Comparison of ENCODE assay signal across 8 cellular contexts in the genomic region with DNA sequence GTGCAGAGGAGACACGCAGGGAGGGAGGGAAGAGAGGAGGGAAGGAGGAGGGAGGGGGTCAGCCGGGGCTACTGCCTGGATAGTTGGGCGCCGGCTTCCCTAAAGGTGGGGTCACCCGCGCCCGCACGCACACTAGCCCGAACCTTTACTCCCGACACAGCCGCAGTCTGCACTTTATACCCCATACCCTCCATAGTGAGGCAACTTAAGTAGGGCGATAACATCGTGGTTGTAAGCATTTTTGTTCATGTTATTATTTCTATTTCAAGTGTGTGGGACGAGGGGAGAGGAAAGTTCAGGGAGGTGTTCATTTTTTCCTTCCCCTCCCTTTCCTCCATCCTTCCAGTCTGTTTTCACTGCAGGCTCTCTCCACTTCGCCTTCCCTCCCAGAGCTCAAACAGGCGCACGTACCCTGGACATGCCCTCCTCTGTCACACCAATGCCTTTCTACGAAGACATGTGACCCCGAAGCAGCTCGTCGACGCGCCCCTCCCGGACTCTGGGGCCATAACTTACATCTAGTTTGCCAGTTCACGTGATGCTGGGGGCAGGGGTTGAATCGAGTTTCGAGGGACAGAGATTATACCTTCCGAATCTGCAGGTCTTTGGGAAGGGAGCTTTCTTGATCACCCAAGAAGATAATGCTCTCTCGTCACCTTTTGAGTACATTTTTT. TPM values are rescaled to one million over a fixed set of nuclear protein-coding genes. Genes with fewer than 3 reads are reported as not detected.
DNase-seq lines count a peak whose midpoint lies in the region; ATAC-seq and TF ChIP-seq lines count a peak whose summit lies in the region.

A gene with protein sequence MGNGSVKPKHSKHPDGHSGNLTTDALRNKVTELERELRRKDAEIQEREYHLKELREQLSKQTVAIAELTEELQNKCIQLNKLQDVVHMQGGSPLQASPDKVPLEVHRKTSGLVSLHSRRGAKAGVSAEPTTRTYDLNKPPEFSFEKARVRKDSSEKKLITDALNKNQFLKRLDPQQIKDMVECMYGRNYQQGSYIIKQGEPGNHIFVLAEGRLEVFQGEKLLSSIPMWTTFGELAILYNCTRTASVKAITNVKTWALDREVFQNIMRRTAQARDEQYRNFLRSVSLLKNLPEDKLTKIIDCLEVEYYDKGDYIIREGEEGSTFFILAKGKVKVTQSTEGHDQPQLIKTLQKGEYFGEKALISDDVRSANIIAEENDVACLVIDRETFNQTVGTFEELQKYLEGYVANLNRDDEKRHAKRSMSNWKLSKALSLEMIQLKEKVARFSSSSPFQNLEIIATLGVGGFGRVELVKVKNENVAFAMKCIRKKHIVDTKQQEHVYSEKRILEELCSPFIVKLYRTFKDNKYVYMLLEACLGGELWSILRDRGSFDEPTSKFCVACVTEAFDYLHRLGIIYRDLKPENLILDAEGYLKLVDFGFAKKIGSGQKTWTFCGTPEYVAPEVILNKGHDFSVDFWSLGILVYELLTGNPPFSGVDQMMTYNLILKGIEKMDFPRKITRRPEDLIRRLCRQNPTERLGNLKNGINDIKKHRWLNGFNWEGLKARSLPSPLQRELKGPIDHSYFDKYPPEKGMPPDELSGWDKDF (minus strand): TSS at position 4 of the 674 bp plus-strand sequence. CDS start 10,175 bp downstream, outside the sequence.

- no peak for TF ChIP-seq CTCF in CD8-positive, alpha-beta T cell (IDR thresholded peaks at IDR 0.05)
- TF ChIP-seq CTCF in PC-3 (conservative IDR thresholded peaks at IDR 0.05; ENCODE audit: low read depth, low read length) (no peak), esophagus muscularis mucosa (IDR thresholded peaks at IDR 0.05) (no peak), omental fat pad (IDR thresholded peaks at IDR 0.05) (no peak)

- 4% methylated on average over 22 of the region's 29 CpGs for WGBS in esophagus muscularis mucosa

- H3K9me2 ChIP-seq in PC-3 (replicated peaks; ENCODE audit: low read length): no peaks in the 10 kb centered on the region

- no peak within 1 kb of the TSS for H3K9ac ChIP-seq in PC-3 (ENCODE audit: low read length)

- CTCF ChIA-PET in CD8-positive, alpha-beta T cell (lab: Charles Lee): no interaction called here
- CTCF ChIA-PET in PC-3 (lab: Charles Lee): no interaction called here

- H3K27ac ChIP-seq in CD8-positive, alpha-beta T cell (ENCODE audit: low read depth, low read length): no peak within 1 kb of the TSS
- H3K27ac ChIP-seq in PC-3 (ENCODE audit: low read length): no peak within 1 kb of the TSS
- peak within 1 kb of the TSS; percentile 80 to 89 (median 87) for H3K27ac ChIP-seq in esophagus muscularis mucosa (replicated peaks in 1 of 4)

- no peaks in the 10 kb centered on the region for H4K20me1 ChIP-seq in PC-3 (ENCODE audit: low read length)

- H3K9me3 ChIP-seq in CD8-positive, alpha-beta T cell (ENCODE audit: low read length): no peaks in the 10 kb centered on the region
- H3K9me3 ChIP-seq in PC-3 (ENCODE audit: low read length) (no peaks in the 10 kb centered on the region), esophagus muscularis mucosa (no peaks in the 10 kb centered on the region)

- BruUV-seq in PC-3 (replicated peaks; lab: Mats Ljungman, UMichigan): no TSS peak

- POLR2A ChIA-PET in CD8-positive, alpha-beta T cell (lab: Charles Lee): no interaction called here
- POLR2A ChIA-PET in PC-3 (lab: Charles Lee; ENCODE audit: unreplicated experiment): no interaction called here

- peak within 1 kb of the TSS; percentile 77 for H3K4me2 ChIP-seq in PC-3 (ENCODE audit: low read length)

- H3K36me3 ChIP-seq in CD8-positive, alpha-beta T cell (ENCODE audit: insufficient read depth, low read length): no peaks in the 10 kb centered on the region
- H3K36me3 ChIP-seq in PC-3 (ENCODE audit: low read depth, low read length) (no peaks in the 10 kb centered on the region), esophagus muscularis mucosa (no peaks in the 10 kb centered on the region)

- intact Hi-C loops in CD8-positive, alpha-beta T cell (cut with DNase I, micrococcal nuclease): no loop called here
- intact Hi-C loops in PC-3 (cut with micrococcal nuclease) (loop anchor here (2.0 to 5.0 kb wide), 2 partner anchors 133 to 147 kb away; no protein-coding TSS in a partner anchor), esophagus muscularis mucosa (cut with DNase I) (no loop called here)

- H3K4me1 ChIP-seq in CD8-positive, alpha-beta T cell (ENCODE audit: insufficient read depth, low read length): no peaks in the 10 kb centered on the region
- H3K4me1 ChIP-seq in PC-3 (ENCODE audit: insufficient read depth, low read length) (no peaks in the 10 kb centered on the region), esophagus muscularis mucosa (peaks cover 2 to 23% (median 20%) of the 10 kb centered on the region in 4 donors)

- no peak within 1 kb of the TSS for H3K4me3 ChIP-seq in CD8-positive, alpha-beta T cell (ENCODE audit: low read depth, low read length)
- H3K4me3 ChIP-seq in PC-3 (ENCODE audit: low read length): peak within 1 kb of the TSS; percentile 62
- H3K4me3 ChIP-seq in esophagus muscularis mucosa: peak within 1 kb of the TSS; percentile 69 to 84 (median 74)

- peaks cover 43% of the 10 kb centered on the region for H3K27me3 Mint-ChIP-seq in CD8-positive, alpha-beta T cell (ENCODE audit: low read depth)

- no peaks in the 10 kb centered on the region for H3K79me2 ChIP-seq in PC-3 (ENCODE audit: low read length)

- H3K4me1 Mint-ChIP-seq in CD8-positive, alpha-beta T cell (ENCODE audit: low read depth): peaks cover 13% of the 10 kb centered on the region

- H3F3A ChIP-seq in PC-3 (ENCODE audit: low read length, unreplicated experiment): no peaks in the 10 kb centered on the region

- TF ChIP-seq POLR2A in esophagus muscularis mucosa (IDR thresholded peaks at IDR 0.05; ENCODE audit: low read depth) (no peak), GM18505 (IDR thresholded peaks at IDR 0.05; ENCODE audit: borderline replicate concordance, extremely low read depth, insufficient read depth, insufficient read length) (no peak)

- no peaks in the 10 kb centered on the region for H3K27me3 ChIP-seq in CD8-positive, alpha-beta T cell (ENCODE audit: insufficient read depth, low read length)
- H3K27me3 ChIP-seq in PC-3 (ENCODE audit: low read length) (peaks cover 32% of the 10 kb centered on the region), esophagus muscularis mucosa (peaks cover 0 to 7% (median 0%) of the 10 kb centered on the region in 4 donors)

- H3K36me3 Mint-ChIP-seq in CD8-positive, alpha-beta T cell: no peaks in the 10 kb centered on the region

- DNase-seq in CD8-positive, alpha-beta T cell: no peak
- no peak for DNase-seq in PC-3
- no peak for DNase-seq in esophagus muscularis mucosa (ENCODE audit: extremely low spot score)
- no peak for DNase-seq in omental fat pad (ENCODE audit: low spot score)

- H2AFZ ChIP-seq in PC-3 (ENCODE audit: low read length): peak within 1 kb of the TSS; percentile 57

- no peak for TF ChIP-seq EP300 in esophagus muscularis mucosa (IDR thresholded peaks at IDR 0.05)

- no peak within 1 kb of the TSS for H3K27ac Mint-ChIP-seq in CD8-positive, alpha-beta T cell

- H3K4me3 Mint-ChIP-seq in CD8-positive, alpha-beta T cell: peak within 1 kb of the TSS; percentile 51

- H3K9me3 Mint-ChIP-seq in CD8-positive, alpha-beta T cell: no peaks in the 10 kb centered on the region

- ATAC-seq in CD8-positive, alpha-beta T cell: no peak
- ATAC-seq in PC-3 (peak; percentile 34), omental fat pad (ENCODE audit: low FRiP score) (peak; percentile 17), GM18505 (IDR thresholded peaks at IDR 0.05; ENCODE audit: unreplicated experiment) (no peak), HG03378 (IDR thresholded peaks at IDR 0.05; ENCODE audit: unreplicated experiment) (no peak), GM18511 (IDR thresholded peaks at IDR 0.05; ENCODE audit: unreplicated experiment) (no peak), GM21381 (IDR thresholded peaks at IDR 0.05; ENCODE audit: unreplicated experiment) (no peak)

RNA-seq across cellular contexts. Expression of the gene that starts here (rescaled TPM):
- under 1 TPM; 0.33 to 0.78 TPM for total RNA-seq in CD8-positive, alpha-beta T cell
- total RNA-seq in PC-3 (2014; rRNA removed): 0.40 and 0.55 TPM in 2 replicates
- 10 to 100 TPM in 1 of 4 donors, 1 to 10 TPM in 3; 7.3 to 11.2 (median 8.8) TPM for total RNA-seq in esophagus muscularis mucosa
- total RNA-seq in omental fat pad: 1 to 10 TPM in 2 of 4 donors, under 1 TPM in 1, not detected in 1; 0.13 to 1.2 (median 1.1) TPM

Comparison
In these comparisons a context has a peak if more than half of its experiments do, and no peak if none do; other contexts are left out.
1. Peak in ATAC-seq, H3K4me3 ChIP-seq and H3K4me2 ChIP-seq in PC-3; RNA of the gene not detected or under 1 TPM.
2. H3K27ac ChIP-seq: peak in esophagus muscularis mucosa (4 of 4); none in CD8-positive, alpha-beta T cell (single experiment) and PC-3 (single experiment).